In the genomic region with DNA sequence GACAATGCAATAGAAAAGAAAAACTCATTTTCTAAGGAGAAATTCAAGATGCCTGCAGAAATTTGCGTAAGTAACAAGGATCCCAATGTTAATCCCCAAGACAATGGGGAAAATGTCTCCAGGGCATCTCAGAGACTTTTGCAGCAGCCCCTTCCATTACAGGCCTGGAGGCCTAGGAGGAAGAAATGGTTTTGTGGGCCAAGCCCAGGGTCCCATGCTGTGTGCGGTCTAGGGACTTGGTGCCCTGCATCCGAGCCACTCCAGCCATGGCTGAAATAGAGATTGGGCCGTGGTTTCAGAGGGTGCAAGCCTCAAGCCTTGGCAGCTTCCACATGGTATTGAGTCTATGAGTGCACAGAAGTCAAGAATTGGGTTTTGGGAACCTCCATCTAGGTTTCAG, we compare ENCODE assay signal across 27 cellular contexts.
"Had no signal": no experiment of that assay in that cellular context is flagged by ENCODE, and none has a peak within 500 bp of the region (broad histone marks: within the 10 kb centered on the region; RNA-seq: fewer than 3 reads in every experiment).

No MANE protein-coding gene starts in this region.

- H3K4me1 ChIP-seq: stomach, suprapubic skin, testis, thyroid gland, tibial artery, tibial nerve, transverse colon, upper lobe of left lung, upper lobe of right lung, uterus, vagina had no signal

- H3K27ac ChIP-seq: stomach, suprapubic skin, testis, thoracic aorta, thyroid gland, tibial artery, tibial nerve, transverse colon, upper lobe of left lung, upper lobe of right lung, uterus, vagina had no signal

- FAIRE-seq: urothelium cell line had no signal

- H3K9me3 ChIP-seq: suprapubic skin, testis, thoracic aorta, thyroid gland, upper lobe of right lung, uterus had no signal

- ATAC-seq: stimulated activated effector memory CD8-positive, alpha-beta T cell treated with anti-CD3 and anti-CD28 coated beads, Interleukin-12 subunit alpha, Interleukin-12 subunit beta, amount 100 ng/mL, for 72 hours; stimulated activated memory B cell treated with anti-CD40 and anti-IgM and Interleukin-4, amounts not matched to agents 10 μg/mL and 1 μg/mL and 100 μg/mL, for 72 hours; stimulated activated naive B cell treated with anti-CD40 and anti-IgM and Interleukin-4, amounts not matched to agents 10 μg/mL and 1 μg/mL and 100 μg/mL, for 72 hours; stimulated activated naive CD8-positive, alpha-beta T cell treated with anti-CD3 and anti-CD28 coated beads, Interleukin-15, amount 100 ng/mL, for 72 hours; stimulated activated naive CD8-positive, alpha-beta T cell treated with anti-CD3 and anti-CD28 coated beads, Interleukin-15, Interleukin-2, amounts not matched to agents 100 U/mL and 50 U/mL, for 24 hours; upper lobe of right lung had no signal

- DNase-seq: stimulated activated CD4-positive, alpha-beta T cell treated with anti-CD3 and anti-CD28 coated beads, Interleukin-2, amount 100 ng/mL, for 48 hours; stimulated activated CD4-positive, alpha-beta T cell treated with anti-CD3 and anti-CD28 coated beads, Interleukin-4, amount 100 ng/mL, for 1 hour; stimulated activated CD4-positive, alpha-beta T cell treated with anti-CD3 and anti-CD28 coated beads, Interleukin-4, amount 100 ng/mL, for 24 hours; stimulated activated CD4-positive, alpha-beta T cell treated with anti-CD3 and anti-CD28 coated beads, Interleukin-4, amount 100 ng/mL, for 4 hours; stimulated activated CD8-positive, alpha-beta memory T cell treated with anti-CD3 and anti-CD28 coated beads, Interleukin-4, amount 100 ng/mL, for 48 hours; stimulated activated naive B cell treated with anti-CD40 and anti-IgM and Interleukin-4, amounts not matched to agents 10 μg/mL and 1 μg/mL and 100 μg/mL, for 72 hours; stimulated activated naive CD4-positive, alpha-beta T cell; stimulated activated naive CD4-positive, alpha-beta T cell treated with Interleukin-2 at 50 U/mL for 16 hours; stimulated activated naive CD8-positive, alpha-beta T cell treated with anti-CD3 and anti-CD28 coated beads, Interleukin-15, amount 100 ng/mL, for 72 hours; stimulated activated naive CD8-positive, alpha-beta T cell treated with anti-CD3 and anti-CD28 coated beads, Interleukin-15, Interleukin-2, amounts not matched to agents 100 U/mL and 50 U/mL, for 24 hours; stomach; substantia nigra; testis; thyroid gland; tibial artery; transverse colon; trophoblast cell; upper lobe of left lung; upper lobe of right lung; uterus had no signal

- H3K4me3 ChIP-seq: stomach, suprapubic skin, testis, thoracic aorta, thyroid gland, tibial artery, tibial nerve, transverse colon, upper lobe of left lung, upper lobe of right lung, uterus, vagina had no signal

- H3K36me3 ChIP-seq: stomach, suprapubic skin, thoracic aorta, thyroid gland, tibial artery, tibial nerve, transverse colon, upper lobe of left lung, upper lobe of right lung, uterus, vagina had no signal

- H3K27me3 ChIP-seq: stomach, suprapubic skin, testis, thyroid gland, tibial artery, tibial nerve, transverse colon, upper lobe of left lung, upper lobe of right lung, uterus, vagina had no signal
